ENCODE assay signal across 14 cellular contexts in the genomic region with DNA sequence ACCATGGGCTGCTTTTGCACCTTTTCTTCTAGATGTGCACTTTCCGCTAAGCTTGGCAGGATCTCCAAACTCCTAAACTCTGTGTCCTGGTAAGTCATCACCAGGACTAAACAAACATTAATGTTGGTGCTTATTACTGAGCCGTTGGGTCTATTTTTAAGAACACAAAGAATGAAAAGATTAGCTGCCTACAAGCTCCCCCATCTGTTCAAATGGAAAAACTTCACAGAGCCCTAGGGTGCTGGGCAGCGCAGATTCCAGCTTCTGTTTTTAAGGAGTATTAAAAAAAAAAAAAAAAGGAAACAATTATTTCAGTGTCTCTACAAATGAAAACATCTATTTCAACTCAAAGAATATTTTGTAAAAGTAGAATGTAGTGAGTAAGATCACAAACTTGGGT.
DNase-seq lines count a peak whose midpoint lies in the region; ATAC-seq and TF ChIP-seq lines count a peak whose summit lies in the region.
"Had no signal": no experiment of that assay in that cellular context is flagged by ENCODE, and none has a peak within 500 bp of the region (broad histone marks: within the 10 kb centered on the region; RNA-seq: fewer than 3 reads in every experiment).

No MANE protein-coding gene starts in this region.

- no peak for TF ChIP-seq POLR2A in heart left ventricle (IDR thresholded peaks at IDR 0.05)
- TF ChIP-seq POLR2A in sigmoid colon (IDR thresholded peaks at IDR 0.05), result no peak

- WGBS in heart left ventricle, 4 donors, result 57 to 63% (median 59%) methylated on average over 3 of the region's 3 CpGs
- 51 to 63% methylated on average over 3 of the region's 3 CpGs for WGBS in sigmoid colon, 2 donors

- H3K27ac ChIP-seq in heart left ventricle, result no peak overlapping the region
- no peak overlapping the region for H3K27ac ChIP-seq in VCaP
- no peak overlapping the region for H3K27ac ChIP-seq in sigmoid colon

- no peaks in the 10 kb centered on the region for H3K27me3 ChIP-seq in heart left ventricle
- no peaks in the 10 kb centered on the region for H3K27me3 ChIP-seq in kidney epithelial cell (ENCODE audit: control insufficient read depth, insufficient read depth, low read length)
- H3K27me3 ChIP-seq in sigmoid colon, result no peaks in the 10 kb centered on the region

- no peak for TF ChIP-seq EP300 in sigmoid colon (IDR thresholded peaks at IDR 0.05)

- H3K4me1 ChIP-seq in heart left ventricle (peaks cover 0 to 9% (median 0%) of the 10 kb centered on the region in 12 donors), sigmoid colon (peaks cover 0 to 15% (median 5%) of the 10 kb centered on the region in 4 donors)

- no peaks in the 10 kb centered on the region for H3K9me3 ChIP-seq in heart left ventricle
- no peaks in the 10 kb centered on the region for H3K9me3 ChIP-seq in sigmoid colon

- no peak overlapping the region for H3K4me3 ChIP-seq in heart left ventricle
- no peak overlapping the region for H3K4me3 ChIP-seq in kidney epithelial cell (ENCODE audit: low read depth, low read length)
- no peak overlapping the region for H3K4me3 ChIP-seq in sigmoid colon

- no peaks in the 10 kb centered on the region for H3K36me3 ChIP-seq in heart left ventricle
- no peaks in the 10 kb centered on the region for H3K36me3 ChIP-seq in kidney epithelial cell (ENCODE audit: control insufficient read depth, insufficient read depth, low read length)
- no peaks in the 10 kb centered on the region for H3K36me3 ChIP-seq in sigmoid colon

- no peak for DNase-seq in heart left ventricle
- no peak for DNase-seq in cardiac septum (ENCODE audit: low spot score)
- no peak for DNase-seq in kidney epithelial cell (ENCODE audit: low read depth)
- no peak for DNase-seq in sigmoid colon
- DNase-seq in iPS-NIHi7 (ENCODE audit: extremely low spot score), result no peak
- DNase-seq in NCI-H510A treated with DMSO at 0.1 percent for 48 hours (lab: John Stamatoyannopoulos, UW), result no peak
- DNase-seq: activated CD4-positive, alpha-beta T cell treated with anti-CD3 and anti-CD28 coated beads, Interleukin-2, amount 10 ng/mL, durations not matched to agents 7 days and 5 days; activated naive CD4-positive, alpha-beta T cell treated with anti-CD3 and anti-CD28 coated beads, Interleukin-2, amount 50 U/mL, for 16 hours; effector memory CD8-positive, alpha-beta T cell; naive thymus-derived CD4-positive, alpha-beta T cell; stimulated activated CD4-positive, alpha-beta T cell treated with anti-CD3 and anti-CD28 coated beads, Interleukin-15, amount 100 ng/mL, for 24 hours had no signal

- ATAC-seq in heart left ventricle (peak in 3 of 4 donors; percentile 52 to 56 (median 54)), GM18909 (IDR thresholded peaks at IDR 0.05; ENCODE audit: poor library complexity, unreplicated experiment) (no peak)
- ATAC-seq: effector memory CD8-positive, alpha-beta T cell; naive thymus-derived CD4-positive, alpha-beta T cell; stimulated activated effector memory CD8-positive, alpha-beta T cell treated with anti-CD3 and anti-CD28 coated beads, Interleukin-12 subunit alpha, Interleukin-12 subunit beta, amount 100 ng/mL, for 72 hours had no signal

- intact Hi-C loops in heart left ventricle (cut with DNase I) (loop anchor here in 9 of 10 donors (2.0 to 10.0 kb wide), 7 partner anchors 148 to 578 kb away; no protein-coding TSS in a partner anchor), cardiac septum (cut with DNase I) (loop anchor here (10.0 kb wide), 1 partner anchor 148 kb away; no protein-coding TSS in a partner anchor), sigmoid colon (cut with DNase I) (no loop called here)

- TF ChIP-seq CTCF in heart left ventricle (IDR thresholded peaks at IDR 0.05) (peak; percentile 9 to 51 (median 35)), VCaP (conservative IDR thresholded peaks at IDR 0.05) (peak; percentile 46), kidney epithelial cell (IDR thresholded peaks at IDR 0.05; ENCODE audit: insufficient read depth, low read length, poor library complexity, severe bottlenecking) (peak; percentile 15), sigmoid colon (IDR thresholded peaks at IDR 0.05) (no peak)

Comparison
In these comparisons a context has a peak if more than half of its experiments do, and no peak if none do; other contexts are left out.
1. CTCF ChIP-seq: peak in heart left ventricle (12 of 12), VCaP (single experiment) and kidney epithelial cell (single experiment); none in sigmoid colon (0 of 4).